In genomic region chr6:1256435-1257008, GRCh38 we compare ENCODE assay signal across 29 cellular contexts. TPM values are rescaled to one million over a fixed set of nuclear protein-coding genes. Genes with fewer than 3 reads are reported as not detected.
"Had no signal": no experiment of that assay in that cellular context is flagged by ENCODE, and none has a peak within 500 bp of the region (broad histone marks: within the 10 kb centered on the region; RNA-seq: fewer than 3 reads in every experiment).

No MANE protein-coding gene starts in this region.

- H3K36me3 ChIP-seq: colonic mucosa, esophagus squamous epithelium, gastrocnemius medialis, heart right ventricle, left lung, lower lobe of right lung had no signal

- H3K9me3 ChIP-seq: colonic mucosa, esophagus squamous epithelium, gastrocnemius medialis, heart right ventricle, left lung, lower lobe of right lung, mucosa of descending colon had no signal

- H3K36me3 Mint-ChIP-seq: immature natural killer cell, mesothelial cell of epicardium had no signal

- H3K9me3 Mint-ChIP-seq: dendritic cell treated with granulocyte-macrophage colony-stimulating factor and Interleukin-4, amounts not matched to agents 40 ng/mL and 50 ng/mL, for 4 days; effector memory CD8-positive, alpha-beta T cell; endodermal cell; immature natural killer cell; mesothelial cell of epicardium had no signal

- H3K27me3 ChIP-seq: colonic mucosa, esophagus squamous epithelium, gastrocnemius medialis had no signal

- H3K4me1 ChIP-seq: colonic mucosa, gastrocnemius medialis, heart right ventricle, left lung, lower lobe of right lung had no signal

- H3K27ac Mint-ChIP-seq: dendritic cell treated with granulocyte-macrophage colony-stimulating factor and Interleukin-4, amounts not matched to agents 40 ng/mL and 50 ng/mL, for 4 days; effector memory CD8-positive, alpha-beta T cell; endodermal cell; immature natural killer cell; mesothelial cell of epicardium had no signal

- H3K4me3 Mint-ChIP-seq: dendritic cell treated with granulocyte-macrophage colony-stimulating factor and Interleukin-4, amounts not matched to agents 40 ng/mL and 50 ng/mL, for 4 days; effector memory CD8-positive, alpha-beta T cell; endodermal cell; immature natural killer cell; mesothelial cell of epicardium had no signal

- ATAC-seq: effector memory CD8-positive, alpha-beta T cell; esophagus mucosa; gastrocnemius medialis; heart right ventricle; left lung; left ventricle myocardium superior; lower lobe of right lung; mucosa of descending colon had no signal

- DNase-seq: colonic mucosa; cortex of kidney; effector CD8-positive, alpha-beta T cell; effector memory CD8-positive, alpha-beta T cell; endodermal cell; erythroblast; esophagus squamous epithelium; foreskin melanocyte; gastrocnemius medialis; glutamatergic neuron; head of caudate nucleus; heart right ventricle; hippocampal formation; immature natural killer cell; left cardiac atrium; left lung; left ventricle myocardium superior; lower lobe of right lung; mucosa of descending colon had no signal

- H3K27ac ChIP-seq: colonic mucosa, epithelial cell of prostate, esophagus squamous epithelium, gastrocnemius medialis, heart right ventricle, left lung, lower lobe of right lung had no signal

- H3K4me1 Mint-ChIP-seq: endodermal cell, immature natural killer cell, mesothelial cell of epicardium had no signal

- H3K4me3 ChIP-seq: colonic mucosa, esophagus squamous epithelium, gastrocnemius medialis, heart right ventricle, left lung, lower lobe of right lung, mucosa of descending colon had no signal

RNA-seq across cellular contexts. Expression of gene FOXQ1, which starts 55.4 kb away (rescaled TPM):
- total RNA-seq: chondrocyte, dermis microvascular lymphatic vessel endothelial cell, glomerular endothelial cell, heart right ventricle, left cardiac atrium, left ventricle myocardium superior, lung microvascular endothelial cell, mesenteric fat pad, myocyte had no signal
- polyA plus RNA-seq: heart right ventricle, immature natural killer cell had no signal
